In the genomic region with DNA sequence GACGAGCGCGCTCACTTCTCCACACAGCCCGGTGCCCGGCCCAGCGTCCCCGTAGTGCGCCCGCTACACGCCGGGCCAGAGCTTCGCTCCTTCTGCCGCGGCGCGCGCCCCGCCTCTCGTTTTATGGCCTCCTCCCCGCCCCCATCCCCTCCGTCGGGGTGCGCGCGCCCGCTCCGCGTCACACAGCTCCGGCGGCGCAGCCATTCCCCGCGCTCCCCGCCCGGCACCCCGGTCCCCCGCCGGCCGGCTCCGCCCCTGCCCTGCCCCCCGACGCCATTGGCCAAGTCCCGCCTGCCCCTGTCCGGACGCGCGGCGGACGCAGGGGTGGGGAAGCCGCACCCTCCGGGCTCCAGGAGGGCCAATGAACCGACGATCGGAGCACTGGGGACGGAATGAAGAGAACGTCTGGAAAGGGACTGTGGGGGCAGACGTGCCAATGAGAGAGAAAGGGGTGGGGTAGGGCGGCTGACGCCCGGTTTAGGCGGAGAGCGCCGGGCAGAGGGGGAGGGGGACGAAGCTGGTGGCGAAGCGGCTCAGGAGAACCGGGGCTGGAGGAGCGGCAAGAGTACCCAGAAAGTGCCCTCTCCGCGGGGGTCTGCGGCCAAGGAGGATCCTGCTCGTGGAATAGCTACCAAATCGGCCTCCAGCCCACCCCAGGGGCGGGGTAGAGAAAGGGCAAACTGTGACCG, we compare ENCODE assay signal across 1 cellular context.
TF ChIP-seq lines count a peak whose summit lies in the region.

A gene with protein sequence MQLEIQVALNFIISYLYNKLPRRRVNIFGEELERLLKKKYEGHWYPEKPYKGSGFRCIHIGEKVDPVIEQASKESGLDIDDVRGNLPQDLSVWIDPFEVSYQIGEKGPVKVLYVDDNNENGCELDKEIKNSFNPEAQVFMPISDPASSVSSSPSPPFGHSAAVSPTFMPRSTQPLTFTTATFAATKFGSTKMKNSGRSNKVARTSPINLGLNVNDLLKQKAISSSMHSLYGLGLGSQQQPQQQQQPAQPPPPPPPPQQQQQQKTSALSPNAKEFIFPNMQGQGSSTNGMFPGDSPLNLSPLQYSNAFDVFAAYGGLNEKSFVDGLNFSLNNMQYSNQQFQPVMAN (minus strand): TSS at position 94 of the 689 bp plus-strand sequence. CDS start 2,337 bp downstream, outside the sequence.

TF ChIP-seq in A549, 52 proteins besides CTCF, POLR2A, EP300 and RAD21 (continued from another document):
- TF ChIP-seq RCOR1 (IDR thresholded peaks at IDR 0.05; ENCODE audit: low read depth, low read length) (no peak), BCL3 (IDR thresholded peaks at IDR 0.05) (peak; percentile 100), JUN (IDR thresholded peaks at IDR 0.05) (peak; percentile 98 to 100), ESRRA (IDR thresholded peaks at IDR 0.05; ENCODE audit: borderline replicate concordance, low read length) (no peak), NFE2L2 (conservative IDR thresholded peaks at IDR 0.05; ENCODE audit: low read length) (no peak), EHMT2 (IDR thresholded peaks at IDR 0.05; ENCODE audit: low read depth) (no peak), E2F6 (IDR thresholded peaks at IDR 0.05; ENCODE audit: borderline replicate concordance, low read depth) (no peak), RNF2 (IDR thresholded peaks at IDR 0.05; ENCODE audit: borderline replicate concordance, low read depth) (no peak), SMC3 (IDR thresholded peaks at IDR 0.05) (peak; percentile 29; the same call in 2 of the 3 replicates), ZNF302 (CRISPR knock-in tag; IDR thresholded peaks at IDR 0.05) (no peak), HOXA7 (CRISPR knock-in tag; IDR thresholded peaks at IDR 0.05) (peak; percentile 93), HEYL (CRISPR knock-in tag; IDR thresholded peaks at IDR 0.05) (no peak), ELK1 (IDR thresholded peaks at IDR 0.05; ENCODE audit: low read depth, low read length) (no peak), NPAS2 (CRISPR knock-in tag; IDR thresholded peaks at IDR 0.05; ENCODE audit: borderline replicate concordance) (no peak), GATA3 (IDR thresholded peaks at IDR 0.05; ENCODE audit: borderline replicate concordance) (no peak; the same call in none of the 2 replicates), EHF (CRISPR knock-in tag; IDR thresholded peaks at IDR 0.05) (peak; percentile 64; the same call in 1 of the 2 replicates), USF2 (IDR thresholded peaks at IDR 0.05) (no peak), CBX8 (IDR thresholded peaks at IDR 0.05) (no peak), MYC (IDR thresholded peaks at IDR 0.05; ENCODE audit: borderline replicate concordance, low read length) (peak; percentile 86), ZFP36 (IDR thresholded peaks at IDR 0.05; ENCODE audit: borderline replicate concordance, partially characterized antibody) (no peak), ZSCAN20 (CRISPR knock-in tag; IDR thresholded peaks at IDR 0.05) (0 out of 2 replicates have a peak, but pooled peaks have one; percentile 68), ZC3H11A (IDR thresholded peaks at IDR 0.05) (no peak), TFCP2L1 (CRISPR knock-in tag; IDR thresholded peaks at IDR 0.05) (peak; percentile 99), SREBF2 (IDR thresholded peaks at IDR 0.05) (no peak), NR3C1 (IDR thresholded peaks at IDR 0.05) (no peak), MAZ (IDR thresholded peaks at IDR 0.05; ENCODE audit: borderline replicate concordance, low read depth, low read length) (peak; percentile 86), HDAC2 (IDR thresholded peaks at IDR 0.05) (no peak), RFX5 (IDR thresholded peaks at IDR 0.05) (no peak), TP53 (CRISPR knock-in tag; IDR thresholded peaks at IDR 0.05) (0 out of 2 replicates have a peak, but pooled peaks have one; percentile 46), HOXB5 (CRISPR knock-in tag; IDR thresholded peaks at IDR 0.05) (peak; percentile 81), HOXB13 (CRISPR knock-in tag; IDR thresholded peaks at IDR 0.05; ENCODE audit: low read depth) (no peak), REST (IDR thresholded peaks at IDR 0.05) (no peak; the same call in 1 of the 2 replicates), PHF8 (IDR thresholded peaks at IDR 0.05; ENCODE audit: borderline replicate concordance, low read depth) (no peak), HMGXB4 (CRISPR knock-in tag; IDR thresholded peaks at IDR 0.05; ENCODE audit: borderline replicate concordance) (0 out of 2 replicates have a peak, but pooled peaks have one; percentile 19), CBX2 (IDR thresholded peaks at IDR 0.05; ENCODE audit: borderline replicate concordance, low read depth) (no peak), HES2 (IDR thresholded peaks at IDR 0.05) (no peak), FOSB (CRISPR knock-in tag; IDR thresholded peaks at IDR 0.05) (peak; percentile 77)
TF ChIP-seq in A549: peak in this region for 20.
